In the genomic region with DNA sequence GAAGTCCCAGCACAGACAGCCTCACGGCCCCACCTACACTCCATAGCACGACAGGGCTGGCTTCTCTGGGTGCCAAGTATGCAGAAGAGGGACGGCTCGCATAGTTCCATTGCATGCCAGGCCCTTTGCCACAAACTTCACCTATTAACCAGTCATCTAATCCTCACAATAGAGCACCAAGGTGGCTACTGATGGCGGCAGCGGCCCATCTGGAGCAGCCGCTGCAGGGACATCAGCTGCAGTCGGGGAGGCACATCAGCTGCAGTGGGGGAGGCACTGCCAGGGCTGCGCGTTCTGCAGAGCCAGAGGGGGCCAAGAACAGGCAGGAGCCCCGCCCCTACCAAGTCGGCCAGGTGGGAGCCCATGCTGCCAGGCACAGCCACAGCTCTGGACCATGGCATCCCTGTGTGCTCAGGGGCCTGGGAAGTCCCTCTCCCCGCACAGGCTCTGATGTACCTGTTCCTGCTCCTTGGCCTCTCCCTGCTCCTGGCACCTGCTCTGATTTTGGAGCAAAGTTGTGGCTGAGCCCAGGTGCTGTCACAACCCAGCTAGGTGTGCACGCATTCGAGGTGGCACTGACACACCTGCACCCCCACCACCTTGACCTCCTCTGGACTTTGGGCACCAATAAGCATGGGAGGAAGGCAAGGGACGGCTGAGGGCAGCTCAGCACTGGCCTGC, we compare ENCODE assay signal across 13 cellular contexts.
"Had no signal": no experiment of that assay in that cellular context is flagged by ENCODE, and none has a peak within 500 bp of the region (broad histone marks: within the 10 kb centered on the region; RNA-seq: fewer than 3 reads in every experiment).

No MANE protein-coding gene starts in this region.

- H3K4me3 ChIP-seq: esophagus muscularis mucosa, hepatocyte, pancreas, skin epidermis, tibial artery had no signal

- H3K27ac ChIP-seq: esophagus muscularis mucosa, pancreas, skin epidermis, tibial artery had no signal

- H3K4me3 Mint-ChIP-seq: activated naive CD4-positive, alpha-beta T cell treated with anti-CD3 and anti-CD28 coated beads for 36 hours; activated T-helper 1 cell treated with anti-CD3 and anti-CD28 coated beads, Interleukin-12 subunit alpha, Interleukin-12 subunit beta, Interleukin-2, Interleukin-4 antibody, amounts not matched to agents 30 ng/mL and 10 ng/mL and 1 ng/mL, durations not matched to agents 14 hours and 24 hours and 36 hours; stimulated activated naive B cell treated with anti-CD40 and anti-IgM and Interleukin-4, amounts not matched to agents 10 μg/mL and 1 μg/mL and 100 μg/mL, for 72 hours had no signal

- H3K9me3 Mint-ChIP-seq: activated naive CD4-positive, alpha-beta T cell treated with anti-CD3 and anti-CD28 coated beads for 36 hours; activated T-helper 1 cell treated with anti-CD3 and anti-CD28 coated beads, Interleukin-12 subunit alpha, Interleukin-12 subunit beta, Interleukin-2, Interleukin-4 antibody, amounts not matched to agents 30 ng/mL and 10 ng/mL and 1 ng/mL, durations not matched to agents 14 hours and 24 hours and 36 hours; stimulated activated naive B cell treated with anti-CD40 and anti-IgM and Interleukin-4, amounts not matched to agents 10 μg/mL and 1 μg/mL and 100 μg/mL, for 72 hours had no signal

- H3K36me3 ChIP-seq: esophagus muscularis mucosa, pancreas, tibial artery had no signal

- H3K36me3 Mint-ChIP-seq: stimulated activated naive B cell treated with anti-CD40 and anti-IgM and Interleukin-4, amounts not matched to agents 10 μg/mL and 1 μg/mL and 100 μg/mL, for 72 hours had no signal

- ATAC-seq: pancreas; stimulated activated naive B cell treated with anti-CD40 and anti-IgM and Interleukin-4, amounts not matched to agents 10 μg/mL and 1 μg/mL and 100 μg/mL, for 72 hours had no signal

- H3K9me3 ChIP-seq: esophagus muscularis mucosa, pancreas, tibial artery had no signal

- H3K27me3 ChIP-seq: hepatocyte, pancreas, tibial artery had no signal

- DNase-seq: activated CD4-positive, CD25-positive, alpha-beta regulatory T cell treated with anti-CD3 and anti-CD28 coated beads, Interleukin-2, amount 50 U/mL, for 72 hours; activated naive CD4-positive, alpha-beta T cell treated with anti-CD3 and anti-CD28 coated beads for 36 hours; kidney; pancreas; stimulated activated CD4-positive, alpha-beta T cell treated with anti-CD3 and anti-CD28 coated beads, Interleukin-15, amount 100 ng/mL, for 24 hours; stimulated activated CD4-positive, alpha-beta T cell treated with anti-CD3 and anti-CD28 coated beads, Interleukin-4, amount 100 ng/mL, for 1 hour; stimulated activated naive B cell treated with anti-CD40 and anti-IgM and Interleukin-4, amounts not matched to agents 10 μg/mL and 1 μg/mL and 100 μg/mL, for 72 hours; T-helper 9 cell had no signal

- H3K27ac Mint-ChIP-seq: activated naive CD4-positive, alpha-beta T cell treated with anti-CD3 and anti-CD28 coated beads for 36 hours; activated T-helper 1 cell treated with anti-CD3 and anti-CD28 coated beads, Interleukin-12 subunit alpha, Interleukin-12 subunit beta, Interleukin-2, Interleukin-4 antibody, amounts not matched to agents 30 ng/mL and 10 ng/mL and 1 ng/mL, durations not matched to agents 14 hours and 24 hours and 36 hours; stimulated activated naive B cell treated with anti-CD40 and anti-IgM and Interleukin-4, amounts not matched to agents 10 μg/mL and 1 μg/mL and 100 μg/mL, for 72 hours had no signal

- H3K4me1 ChIP-seq: tibial artery had no signal
